10 cellular contexts compared by ENCODE assay signal in the genomic region with DNA sequence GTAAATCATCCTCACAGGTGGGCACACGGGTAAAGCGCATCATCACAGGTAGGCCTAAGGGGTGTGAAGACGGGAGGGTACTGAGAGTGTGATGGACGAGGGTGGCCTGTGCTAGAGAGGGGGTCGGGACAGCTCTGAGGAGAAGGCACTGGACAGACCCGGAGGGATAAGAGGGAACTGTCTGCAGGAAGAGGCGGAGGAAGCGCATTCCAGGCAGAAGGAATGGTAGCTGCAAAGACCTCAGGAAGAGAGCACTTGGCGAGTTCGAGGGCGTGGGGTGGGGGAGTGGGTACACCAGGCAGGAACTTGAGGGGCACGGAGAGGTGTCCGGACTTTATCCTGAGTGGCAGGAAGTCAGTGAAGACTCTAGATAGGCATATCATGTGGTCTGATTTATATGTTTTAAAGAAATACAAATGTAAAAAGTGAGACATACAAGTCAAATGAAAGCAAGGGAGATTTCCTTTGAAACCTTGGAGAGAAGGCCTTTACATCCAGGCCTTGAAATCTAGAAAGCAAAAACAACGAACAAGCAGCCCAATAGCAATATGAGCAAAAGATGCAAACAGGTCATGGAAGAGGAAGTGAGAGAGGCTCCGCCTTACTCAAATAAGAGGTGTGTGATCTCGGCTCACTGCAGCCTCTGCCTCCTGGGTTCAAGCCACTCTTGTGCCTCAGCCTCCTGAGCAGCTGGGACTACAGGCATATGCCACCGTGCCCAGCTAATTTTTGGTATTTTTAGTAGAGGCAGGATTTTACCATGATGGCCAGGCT. TPM values are rescaled to one million over a fixed set of nuclear protein-coding genes. Genes with fewer than 3 reads are reported as not detected.
DNase-seq lines count a peak whose midpoint lies in the region; ATAC-seq, FAIRE-seq and TF ChIP-seq lines count a peak whose summit lies in the region.
"Had no signal": no experiment of that assay in that cellular context is flagged by ENCODE, and none has a peak within 500 bp of the region (broad histone marks: within the 10 kb centered on the region; RNA-seq: fewer than 3 reads in every experiment).

No MANE protein-coding gene starts in this region.

- no peak overlapping the region for H3K9ac ChIP-seq in HUES48 (ENCODE audit: low read depth, low read length)

- H3K27me3 Mint-ChIP-seq in CD4-positive, CD25-positive, alpha-beta regulatory T cell: peaks cover 5% of the 10 kb centered on the region
- no peaks in the 10 kb centered on the region for H3K27me3 Mint-ChIP-seq in activated T-helper 2 cell treated with anti-CD3 and anti-CD28 coated beads, Interferon-gamma antibody, Interleukin-2, Interleukin-4, amounts not matched to agents 10 μg/mL and 5 μg/mL and 100 μg/mL, durations not matched to agents 14 hours and 24 hours and 36 hours (ENCODE audit: low read depth)

- H3K4me1 ChIP-seq in CD4-positive, CD25-positive, alpha-beta regulatory T cell (ENCODE audit: control insufficient read depth, insufficient read depth, low read length, poor library complexity, severe bottlenecking): peaks cover 31% of the 10 kb centered on the region
- H3K4me1 ChIP-seq in HUES48 (ENCODE audit: control insufficient read depth, insufficient read depth, low read length) (peaks cover 39% of the 10 kb centered on the region), uterus (no peaks in the 10 kb centered on the region)

- no peaks in the 10 kb centered on the region for H3K36me3 ChIP-seq in CD4-positive, CD25-positive, alpha-beta regulatory T cell (ENCODE audit: control insufficient read depth, insufficient read depth, low read length)
- H3K36me3 ChIP-seq in HUES48 (ENCODE audit: control insufficient read depth, insufficient read depth, low read length) (no peaks in the 10 kb centered on the region), uterus (no peaks in the 10 kb centered on the region)

- H3K4me1 Mint-ChIP-seq in CD4-positive, CD25-positive, alpha-beta regulatory T cell: peaks cover 22 to 46% (median 26%) of the 10 kb centered on the region in 4 donors
- peaks cover 21% of the 10 kb centered on the region for H3K4me1 Mint-ChIP-seq in activated T-helper 2 cell treated with anti-CD3 and anti-CD28 coated beads, Interferon-gamma antibody, Interleukin-2, Interleukin-4, amounts not matched to agents 10 μg/mL and 5 μg/mL and 100 μg/mL, durations not matched to agents 14 hours and 24 hours and 36 hours (ENCODE audit: low read depth)

- peak overlapping the region; percentile 84 to 96 (median 93) for H3K27ac Mint-ChIP-seq in CD4-positive, CD25-positive, alpha-beta regulatory T cell
- H3K27ac Mint-ChIP-seq in activated T-helper 2 cell treated with anti-CD3 and anti-CD28 coated beads, Interferon-gamma antibody, Interleukin-2, Interleukin-4, amounts not matched to agents 10 μg/mL and 5 μg/mL and 100 μg/mL, durations not matched to agents 14 hours and 24 hours and 36 hours: peak overlapping the region; percentile 3

- H3K4me3 ChIP-seq in CD4-positive, CD25-positive, alpha-beta regulatory T cell (ENCODE audit: low read depth, low read length): peak overlapping the region; percentile 55
- H3K4me3 ChIP-seq in HUES48 (ENCODE audit: low read depth, low read length): no peak overlapping the region
- no peak overlapping the region for H3K4me3 ChIP-seq in uterus

- intact Hi-C loops in activated T-helper 2 cell treated with anti-CD3 and anti-CD28 coated beads, Interferon-gamma antibody, Interleukin-2, Interleukin-4, amounts not matched to agents 10 μg/mL and 5 μg/mL and 100 μg/mL, durations not matched to agents 14 hours and 24 hours and 36 hours (cut with micrococcal nuclease): no loop called here
- intact Hi-C loops in uterus (cut with DNase I; ENCODE audit: low total_unique reads): no loop called here

- no peak for TF ChIP-seq CTCF in uterus (IDR thresholded peaks at IDR 0.05)

- H3K27ac ChIP-seq in CD4-positive, CD25-positive, alpha-beta regulatory T cell (ENCODE audit: insufficient read depth, low read length, poor library complexity, severe bottlenecking): peak overlapping the region; percentile 38
- peak overlapping the region; percentile 67 for H3K27ac ChIP-seq in HUES48 (ENCODE audit: low read depth, low read length)
- no peak overlapping the region for H3K27ac ChIP-seq in uterus

- no peaks in the 10 kb centered on the region for H3K27me3 ChIP-seq in CD4-positive, CD25-positive, alpha-beta regulatory T cell (ENCODE audit: control insufficient read depth, insufficient read depth, low read length)
- H3K27me3 ChIP-seq in HUES48 (ENCODE audit: control insufficient read depth, insufficient read depth, low read length) (no peaks in the 10 kb centered on the region), uterus (no peaks in the 10 kb centered on the region)

- ATAC-seq in CD4-positive, CD25-positive, alpha-beta regulatory T cell (ENCODE audit: low read depth in 2 of 2): no peak
- no peak for ATAC-seq in activated CD4-positive, CD25-positive, alpha-beta regulatory T cell treated with anti-CD3 and anti-CD28 coated beads, Interleukin-2, amount 50 U/mL, for 24 hours
- no peak for ATAC-seq in GM18873 (IDR thresholded peaks at IDR 0.05; ENCODE audit: low FRiP score, unreplicated experiment)

- H3K9me3 Mint-ChIP-seq in CD4-positive, CD25-positive, alpha-beta regulatory T cell: peaks cover 0 to 2% (median 0%) of the 10 kb centered on the region in 7 donors
- peaks cover 3% of the 10 kb centered on the region for H3K9me3 Mint-ChIP-seq in activated T-helper 2 cell treated with anti-CD3 and anti-CD28 coated beads, Interferon-gamma antibody, Interleukin-2, Interleukin-4, amounts not matched to agents 10 μg/mL and 5 μg/mL and 100 μg/mL, durations not matched to agents 14 hours and 24 hours and 36 hours

- peak in 1 of 3 donors; percentile 75 for DNase-seq in CD4-positive, CD25-positive, alpha-beta regulatory T cell
- DNase-seq in GM19239 (ENCODE audit: insufficient read length, low spot score): peak; percentile 32
- no peak for DNase-seq in activated T-helper 2 cell treated with anti-CD3 and anti-CD28 coated beads, Interferon-gamma antibody, Interleukin-2, Interleukin-4, amounts not matched to agents 10 μg/mL and 5 μg/mL and 100 μg/mL, durations not matched to agents 14 hours and 24 hours and 36 hours (ENCODE audit: low spot score)
- no peak for DNase-seq in H54 (ENCODE audit: insufficient read length, low spot score)
- no peak for DNase-seq in uterus
- DNase-seq: activated CD4-positive, alpha-beta T cell treated with anti-CD3 and anti-CD28 coated beads for 4 hours; NCI-H2171 treated with DMSO at 0.1 percent for 48 hours had no signal

- H3K36me3 Mint-ChIP-seq in CD4-positive, CD25-positive, alpha-beta regulatory T cell: peaks cover 6% of the 10 kb centered on the region
- H3K36me3 Mint-ChIP-seq in activated T-helper 2 cell treated with anti-CD3 and anti-CD28 coated beads, Interferon-gamma antibody, Interleukin-2, Interleukin-4, amounts not matched to agents 10 μg/mL and 5 μg/mL and 100 μg/mL, durations not matched to agents 14 hours and 24 hours and 36 hours (ENCODE audit: low read depth): no peaks in the 10 kb centered on the region

- peak overlapping the region; percentile 66 to 89 (median 78) for H3K4me3 Mint-ChIP-seq in CD4-positive, CD25-positive, alpha-beta regulatory T cell
- no peak overlapping the region for H3K4me3 Mint-ChIP-seq in activated T-helper 2 cell treated with anti-CD3 and anti-CD28 coated beads, Interferon-gamma antibody, Interleukin-2, Interleukin-4, amounts not matched to agents 10 μg/mL and 5 μg/mL and 100 μg/mL, durations not matched to agents 14 hours and 24 hours and 36 hours (ENCODE audit: low read depth)

- H3K9me3 ChIP-seq in CD4-positive, CD25-positive, alpha-beta regulatory T cell (ENCODE audit: control insufficient read depth in 2 of 2, low read length in 2 of 2): no peaks in the 10 kb centered on the region
- H3K9me3 ChIP-seq in HUES48 (ENCODE audit: control insufficient read depth, insufficient read depth, low read length) (no peaks in the 10 kb centered on the region), uterus (no peaks in the 10 kb centered on the region)

- FAIRE-seq in GM19239 (lab: Jason Lieb, UNC) (peak; percentile 83), H54 (lab: Jason Lieb, UNC) (no peak)

- TF ChIP-seq POLR2A in H54 (IDR thresholded peaks at IDR 0.05; ENCODE audit: low read depth, low read length) (no peak), uterus (IDR thresholded peaks at IDR 0.05) (no peak)

RNA-seq across cellular contexts. Expression of a gene that starts 3.6 kb away (rescaled TPM):
- 20.1 TPM for total RNA-seq in CD4-positive, CD25-positive, alpha-beta regulatory T cell
- 10 to 100 TPM; 21.9 to 29.2 (median 26.5) TPM for polyA plus RNA-seq in CD4-positive, CD25-positive, alpha-beta regulatory T cell
- 8.1 and 8.4 TPM in 2 replicates for total RNA-seq in activated T-helper 2 cell treated with anti-CD3 and anti-CD28 coated beads, Interferon-gamma antibody, Interleukin-2, Interleukin-4, amounts not matched to agents 10 μg/mL and 5 μg/mL and 100 μg/mL, durations not matched to agents 14 hours and 24 hours and 36 hours
- total RNA-seq in uterus: 10 to 100 TPM in 2 of 4 donors, under 1 TPM in 1, not detected in 1; 0.51 to 23.2 (median 15.3) TPM

RNA-seq across cellular contexts. Expression of a gene that starts 15.4 kb away (rescaled TPM):
- total RNA-seq in CD4-positive, CD25-positive, alpha-beta regulatory T cell: not detected
- polyA plus RNA-seq in CD4-positive, CD25-positive, alpha-beta regulatory T cell: not detected
- not detected in 2 replicates for total RNA-seq in activated T-helper 2 cell treated with anti-CD3 and anti-CD28 coated beads, Interferon-gamma antibody, Interleukin-2, Interleukin-4, amounts not matched to agents 10 μg/mL and 5 μg/mL and 100 μg/mL, durations not matched to agents 14 hours and 24 hours and 36 hours
- not detected for total RNA-seq in uterus

RNA-seq across cellular contexts. Expression of a gene that starts 46.5 kb away (rescaled TPM):
- total RNA-seq in CD4-positive, CD25-positive, alpha-beta regulatory T cell: 37.6 TPM
- polyA plus RNA-seq in CD4-positive, CD25-positive, alpha-beta regulatory T cell: 10 to 100 TPM; 54.2 to 76.4 (median 61.7) TPM
- total RNA-seq in activated T-helper 2 cell treated with anti-CD3 and anti-CD28 coated beads, Interferon-gamma antibody, Interleukin-2, Interleukin-4, amounts not matched to agents 10 μg/mL and 5 μg/mL and 100 μg/mL, durations not matched to agents 14 hours and 24 hours and 36 hours: 42.6 and 45.8 TPM in 2 replicates
- total RNA-seq in uterus: 100 to 1,000 TPM in 2 of 4 donors, 10 to 100 TPM in 2; 75.3 to 175 (median 97.6) TPM

Comparison
In these comparisons a context has a peak if more than half of its experiments do, and no peak if none do; other contexts are left out.
1. H3K27ac ChIP-seq: peak in CD4-positive, CD25-positive, alpha-beta regulatory T cell (single experiment) and HUES48 (single experiment); none in uterus (0 of 2).